15 cellular contexts compared by ENCODE assay signal in the genomic region with DNA sequence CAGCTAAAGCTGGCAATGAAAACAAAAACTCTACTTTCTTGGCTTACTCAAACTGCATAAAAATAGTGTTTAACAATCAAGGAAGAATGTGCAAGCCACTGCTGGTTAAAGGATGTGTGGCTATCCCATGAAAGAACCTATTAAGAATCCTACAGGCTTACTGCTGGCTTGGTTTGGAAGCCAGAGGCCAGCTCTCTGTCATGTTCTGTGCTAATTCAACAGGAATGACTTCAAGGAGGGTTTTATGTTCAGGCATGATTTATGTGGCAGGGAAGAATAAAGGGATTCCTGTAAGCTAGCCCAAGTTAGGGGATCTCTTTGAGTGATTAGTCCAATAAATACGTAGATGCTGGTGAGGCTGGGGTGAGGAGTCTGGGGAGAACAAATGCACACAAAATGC.
"Had no signal": no experiment of that assay in that cellular context is flagged by ENCODE, and none has a peak within 500 bp of the region (broad histone marks: within the 10 kb centered on the region; RNA-seq: fewer than 3 reads in every experiment).

No MANE protein-coding gene starts in this region.

- H3K36me3 Mint-ChIP-seq: memory B cell had no signal

- ATAC-seq: activated CD4-positive, alpha-beta T cell treated with anti-CD3 and anti-CD28 coated beads for 36 hours; activated CD8-positive, alpha-beta T cell treated with anti-CD3 and anti-CD28 coated beads, Interleukin-2, amount 10 ng/mL, durations not matched to agents 7 days and 5 days; left lobe of liver; pancreas had no signal

- H3K4me3 ChIP-seq: esophagus muscularis mucosa, pancreas, stomach, thoracic aorta had no signal

- H3K27me3 Mint-ChIP-seq: memory B cell had no signal

- H3K27ac ChIP-seq: esophagus muscularis mucosa, pancreas, stomach had no signal

- H3K4me1 Mint-ChIP-seq: central memory CD8-positive, alpha-beta T cell had no signal

- H3K9me3 Mint-ChIP-seq: activated T-helper 1 cell treated with anti-CD3 and anti-CD28 coated beads, Interleukin-12 subunit alpha, Interleukin-12 subunit beta, Interleukin-2, Interleukin-4 antibody, amounts not matched to agents 30 ng/mL and 10 ng/mL and 1 ng/mL, durations not matched to agents 14 hours and 24 hours and 36 hours; central memory CD8-positive, alpha-beta T cell had no signal

- DNase-seq: activated CD4-positive, alpha-beta T cell treated with anti-CD3 and anti-CD28 coated beads for 36 hours; activated CD8-positive, alpha-beta T cell treated with anti-CD3 and anti-CD28 coated beads, Interleukin-2, amount 10 ng/mL, durations not matched to agents 7 days and 5 days; activated naive CD4-positive, alpha-beta T cell treated with Interleukin-2 at 50 U/mL for 16 hours; dermis blood vessel endothelial cell; head of caudate nucleus; pancreas; stimulated activated CD4-positive, alpha-beta T cell treated with anti-CD3 and anti-CD28 coated beads, Interleukin-4, amount 100 ng/mL, for 4 hours; stomach; T-helper 9 cell had no signal

- H3K4me3 Mint-ChIP-seq: activated CD4-positive, alpha-beta T cell treated with anti-CD3 and anti-CD28 coated beads for 36 hours; activated CD8-positive, alpha-beta T cell treated with anti-CD3 and anti-CD28 coated beads, Interleukin-2, amount 10 ng/mL, durations not matched to agents 7 days and 5 days; activated T-helper 1 cell treated with anti-CD3 and anti-CD28 coated beads, Interleukin-12 subunit alpha, Interleukin-12 subunit beta, Interleukin-2, Interleukin-4 antibody, amounts not matched to agents 30 ng/mL and 10 ng/mL and 1 ng/mL, durations not matched to agents 14 hours and 24 hours and 36 hours; central memory CD8-positive, alpha-beta T cell; memory B cell had no signal

- H3K9me3 ChIP-seq: esophagus muscularis mucosa, pancreas, stomach, thoracic aorta had no signal

- H3K36me3 ChIP-seq: esophagus muscularis mucosa, pancreas, stomach, thoracic aorta had no signal

- H3K27ac Mint-ChIP-seq: activated CD4-positive, alpha-beta T cell treated with anti-CD3 and anti-CD28 coated beads for 36 hours; activated CD8-positive, alpha-beta T cell treated with anti-CD3 and anti-CD28 coated beads, Interleukin-2, amount 10 ng/mL, durations not matched to agents 7 days and 5 days; activated T-helper 1 cell treated with anti-CD3 and anti-CD28 coated beads, Interleukin-12 subunit alpha, Interleukin-12 subunit beta, Interleukin-2, Interleukin-4 antibody, amounts not matched to agents 30 ng/mL and 10 ng/mL and 1 ng/mL, durations not matched to agents 14 hours and 24 hours and 36 hours; memory B cell had no signal

- H3K27me3 ChIP-seq: stomach had no signal

- H3K4me1 ChIP-seq: esophagus muscularis mucosa, pancreas, stomach had no signal
